ENCODE assay signal across 20 cellular contexts in the genomic region with DNA sequence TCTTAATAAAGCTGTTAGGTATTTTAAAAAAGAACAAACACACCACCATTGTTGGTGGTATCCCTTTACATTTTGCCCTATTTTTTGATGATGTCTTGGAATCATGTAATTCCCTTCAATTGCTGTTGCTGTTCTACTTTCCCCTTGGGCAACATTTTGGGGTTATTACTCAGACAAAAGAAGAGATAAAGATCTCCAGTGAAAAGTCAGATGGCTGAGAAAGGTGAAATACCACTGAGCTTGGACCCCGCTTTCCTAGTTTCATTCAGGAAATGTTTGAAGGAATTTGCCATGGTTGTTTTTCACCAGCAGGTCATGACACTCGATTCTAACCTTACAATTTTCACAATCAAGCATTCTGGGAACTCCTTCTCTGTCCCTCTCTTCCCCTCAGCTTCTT.
DNase-seq lines count a peak whose midpoint lies in the region; ATAC-seq and TF ChIP-seq lines count a peak whose summit lies in the region.
"Had no signal": no experiment of that assay in that cellular context is flagged by ENCODE, and none has a peak within 500 bp of the region (broad histone marks: within the 10 kb centered on the region; RNA-seq: fewer than 3 reads in every experiment).

No MANE protein-coding gene starts in this region.

- H3K4me1 Mint-ChIP-seq in WTC11 (peaks cover 70% of the 10 kb centered on the region), nephron progenitor cell (peaks cover 18% of the 10 kb centered on the region)
- H3K4me1 Mint-ChIP-seq: B cell, CD14-positive monocyte had no signal

- TF ChIP-seq CTCF in WTC11 (IDR thresholded peaks at IDR 0.05) (no peak), nephron progenitor cell (IDR thresholded peaks at IDR 0.05) (no peak)

- H3K27me3 Mint-ChIP-seq in WTC11 (ENCODE audit: low read depth) (no peaks in the 10 kb centered on the region), nephron progenitor cell (ENCODE audit: low read depth, poor library complexity) (no peaks in the 10 kb centered on the region)
- H3K27me3 Mint-ChIP-seq: B cell had no signal

- CTCF ChIA-PET in WTC11 (lab: Charles Lee): interaction anchor here (0.6 to 1.4 kb wide), 2 partner anchors 40 to 641 kb away, joined by 4 to 6 read pairs; no protein-coding TSS in a partner anchor

- POLR2A ChIA-PET in WTC11 (lab: Charles Lee): no interaction called here

- H3K27ac Mint-ChIP-seq in WTC11 (peak overlapping the region; percentile 71), nephron progenitor cell (peak overlapping the region; percentile 46)
- H3K27ac Mint-ChIP-seq: B cell, CD14-positive monocyte had no signal

- ATAC-seq in WTC11: no peak
- ATAC-seq: A549, Panc1, SK-N-SH treated with all-trans-retinoic acid at 6 μM for 48 hours had no signal

- H3K9me3 Mint-ChIP-seq in WTC11 (no peaks in the 10 kb centered on the region), nephron progenitor cell (no peaks in the 10 kb centered on the region)

- H3K36me3 Mint-ChIP-seq in WTC11 (peaks cover 48% of the 10 kb centered on the region), nephron progenitor cell (ENCODE audit: low read depth) (no peaks in the 10 kb centered on the region)
- H3K36me3 Mint-ChIP-seq: CD14-positive monocyte had no signal

- H3K4me3 Mint-ChIP-seq in WTC11: no peak overlapping the region
- no peak overlapping the region for H3K4me3 Mint-ChIP-seq in nephron progenitor cell
- H3K4me3 Mint-ChIP-seq: B cell, CD14-positive monocyte had no signal

- DNase-seq in ELR (ENCODE audit: low read depth) (peak; percentile 23), M059J (ENCODE audit: low read depth) (peak; percentile 93), WTC11 (ENCODE audit: low spot score) (no peak), nephron progenitor cell (no peak), GM19240 (ENCODE audit: insufficient read length, low spot score) (no peak), NCI-H1417 treated with DMSO at 0.1 percent for 48 hours (lab: John Stamatoyannopoulos, UW) (no peak), dedifferentiated amniotic fluid mesenchymal stem cell (ENCODE audit: extremely low spot score) (no peak)
- no peak for DNase-seq in activated CD4-positive, alpha-beta T cell treated with anti-CD3 and anti-CD28 coated beads, Interleukin-2, amount 50 U/mL, for 48 hours
- DNase-seq: HCEC 1CT, MG63, NCI-H1048, NCI-H1436, NCI-H187 treated with DMSO at 0.1 percent for 48 hours, NCI-H2227 treated with DMSO at 0.1 percent for 48 hours, NCI-H510A had no signal

TF ChIP-seq in WTC11, 78 proteins besides CTCF, POLR2A, EP300 and RAD21:
- no peak for TF ChIP-seq ATF3 (CRISPR knock-in tag; conservative IDR thresholded peaks at IDR 0.05)
TF ChIP-seq in WTC11: peak in this region for 0.

Comparison
In these comparisons a context has a peak if more than half of its experiments do, and no peak if none do; other contexts are left out.
1. DNase-seq: peak in ELR (single experiment) and M059J (single experiment); none in WTC11 (single experiment), nephron progenitor cell (single experiment), GM19240 (single experiment), activated CD4-positive, alpha-beta T cell treated with anti-CD3 and anti-CD28 coated beads, Interleukin-2, amount 50 U/mL, for 48 hours (0 of 2), NCI-H1417 treated with DMSO at 0.1 percent for 48 hours (single experiment) and dedifferentiated amniotic fluid mesenchymal stem cell (single experiment).